Comparison of ENCODE assay signal across 10 cellular contexts in the genomic region with DNA sequence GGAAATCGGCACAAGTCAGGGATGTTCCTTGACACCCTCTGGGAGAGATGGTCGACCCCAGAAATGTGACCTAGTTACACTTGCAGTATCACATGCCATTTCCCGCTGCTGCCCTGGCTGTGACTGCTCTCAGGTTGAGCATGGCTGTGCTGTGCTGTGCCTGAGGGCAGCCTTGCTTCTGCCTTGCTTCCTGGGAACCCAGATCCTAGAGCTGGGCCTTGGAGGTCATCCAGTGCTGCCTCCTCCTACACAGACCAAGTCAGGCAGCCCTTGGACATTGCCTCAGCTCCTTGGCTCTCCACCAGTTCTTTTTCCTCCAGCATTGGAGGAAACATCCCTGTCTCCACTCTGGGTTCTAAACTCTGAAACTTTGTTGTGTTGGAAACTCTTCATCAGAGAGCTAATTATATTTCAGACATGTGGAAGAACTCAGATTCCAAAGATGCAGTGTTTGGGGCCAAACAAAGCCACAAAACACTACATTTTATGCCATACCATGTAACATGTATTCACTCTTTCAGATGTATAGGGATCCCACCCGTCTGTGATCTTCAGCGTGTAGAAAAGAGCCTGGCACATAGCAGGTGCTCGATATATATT. TPM values are rescaled to one million over a fixed set of nuclear protein-coding genes. Genes with fewer than 3 reads are reported as not detected.
DNase-seq lines count a peak whose midpoint lies in the region; ATAC-seq and TF ChIP-seq lines count a peak whose summit lies in the region.
"Had no signal": no experiment of that assay in that cellular context is flagged by ENCODE, and none has a peak within 500 bp of the region (broad histone marks: within the 10 kb centered on the region; RNA-seq: fewer than 3 reads in every experiment).

No MANE protein-coding gene starts in this region.

- H3K27me3 ChIP-seq in IMR-90 (ENCODE audit: control insufficient read depth, insufficient read depth, low read length) (no peaks in the 10 kb centered on the region), right lobe of liver (no peaks in the 10 kb centered on the region), stomach smooth muscle (ENCODE audit: control insufficient read depth in 1 of 2, insufficient read depth in 2 of 2, low read length in 2 of 2) (no peaks in the 10 kb centered on the region)

- POLR2A ChIA-PET in IMR-90 (lab: Charles Lee; ENCODE audit: unreplicated experiment) = no interaction called here

- no TSS peak for BruUV-seq in IMR-90 (replicated peaks; lab: Mats Ljungman, UMichigan)

- no peaks in the 10 kb centered on the region for H3K9me3 ChIP-seq in IMR-90 (ENCODE audit: control insufficient read depth, insufficient read depth, low read length)
- no peaks in the 10 kb centered on the region for H3K9me3 ChIP-seq in right lobe of liver
- H3K9me3 ChIP-seq in stomach smooth muscle (ENCODE audit: control insufficient read depth in 2 of 2, low read length in 2 of 2) = no peaks in the 10 kb centered on the region

- no peak overlapping the region for H3K23ac ChIP-seq in IMR-90 (ENCODE audit: low read depth, low read length)

- no peak overlapping the region for H3K4ac ChIP-seq in IMR-90 (ENCODE audit: low read depth, low read length)

- CTCF ChIA-PET in IMR-90 (lab: Yijun Ruan, JAX) = interaction anchor here (0.9 to 2.0 kb wide), 2 partner anchors 23 to 61 kb away, joined by 3 to 8 read pairs; no protein-coding TSS in a partner anchor

- no peak overlapping the region for H4K91ac ChIP-seq in IMR-90 (ENCODE audit: insufficient read depth, low read depth, low read length)

- in situ Hi-C loops in IMR-90 (cut with MboI; ENCODE audit: low sequenced_read_pairs) = no loop called here

- no peaks in the 10 kb centered on the region for H4K20me1 ChIP-seq in IMR-90 (ENCODE audit: insufficient read depth, low read length)

- peaks cover 0 to 3% of the 10 kb centered on the region in 2 experiments; a peak in 1 of 4 replicates for H3K79me1 ChIP-seq in IMR-90 (ENCODE audit: low read depth in 1 of 2, low read length in 2 of 2)

- H3K36me3 Mint-ChIP-seq in dendritic cell treated with granulocyte-macrophage colony-stimulating factor and Interleukin-4, amounts not matched to agents 40 ng/mL and 50 ng/mL, for 4 days (ENCODE audit: low read depth) = no peaks in the 10 kb centered on the region
- H3K36me3 Mint-ChIP-seq: CD8-positive, alpha-beta T cell had no signal

- no peak overlapping the region for H3K14ac ChIP-seq in IMR-90 (replicated peaks; ENCODE audit: low read depth, low read length)

- peaks cover 12% of the 10 kb centered on the region for H3K4me1 ChIP-seq in IMR-90 (ENCODE audit: control insufficient read depth, insufficient read depth, low read length)
- no peaks in the 10 kb centered on the region for H3K4me1 ChIP-seq in right lobe of liver
- H3K4me1 ChIP-seq in stomach smooth muscle (ENCODE audit: control insufficient read depth, insufficient read depth, low read length) = peaks cover 93% of the 10 kb centered on the region

- H2BK20ac ChIP-seq in IMR-90 (ENCODE audit: low read depth, low read length) = no peak overlapping the region

- no peak overlapping the region for H4K5ac ChIP-seq in IMR-90 (ENCODE audit: low read depth, low read length)

- H2BK5ac ChIP-seq in IMR-90 (ENCODE audit: low read depth, low read length, poor library complexity, severe bottlenecking) = no peak overlapping the region

- peak overlapping the region; percentile 59 for H3K27ac Mint-ChIP-seq in dendritic cell treated with granulocyte-macrophage colony-stimulating factor and Interleukin-4, amounts not matched to agents 40 ng/mL and 50 ng/mL, for 4 days
- H3K27ac Mint-ChIP-seq: CD8-positive, alpha-beta T cell had no signal

- TF ChIP-seq CTCF in IMR-90 (conservative IDR thresholded peaks at IDR 0.05; ENCODE audit: low read depth, low read length) (no peak), right lobe of liver (IDR thresholded peaks at IDR 0.05) (no peak)

- no peaks in the 10 kb centered on the region for H3K36me3 ChIP-seq in IMR-90 (ENCODE audit: control insufficient read depth, insufficient read depth, low read length)
- H3K36me3 ChIP-seq in right lobe of liver = no peaks in the 10 kb centered on the region
- peaks cover 0 to 13% of the 10 kb centered on the region in 2 donors for H3K36me3 ChIP-seq in stomach smooth muscle (ENCODE audit: control insufficient read depth in 2 of 2, insufficient read depth in 2 of 2, low read length in 2 of 2)

- intact Hi-C loops in IMR-90 (cut with micrococcal nuclease) (no loop called here), right lobe of liver (cut with DNase I) (no loop called here)
- intact Hi-C loops in dendritic cell treated with granulocyte-macrophage colony-stimulating factor and Interleukin-4, amounts not matched to agents 40 ng/mL and 50 ng/mL, for 4 days (cut with micrococcal nuclease) = no loop called here

- no peak for TF ChIP-seq RAD21 in IMR-90 (IDR thresholded peaks at IDR 0.05; ENCODE audit: low read length)

- TF ChIP-seq POLR2A in IMR-90 (IDR thresholded peaks at IDR 0.05; ENCODE audit: low read depth, low read length) (no peak), right lobe of liver (IDR thresholded peaks at IDR 0.05) (no peak)

- H2AFZ ChIP-seq in IMR-90 (replicated peaks; ENCODE audit: low read length, poor library complexity) = no peak overlapping the region

- H3K4me3 ChIP-seq in IMR-90 (ENCODE audit: insufficient read depth, low read depth, low read length) (no peak overlapping the region), right lobe of liver (no peak overlapping the region), stomach smooth muscle (ENCODE audit: low read length in 2 of 2) (peak overlapping the region; percentile 10 to 49)

- H2AK9ac ChIP-seq in IMR-90 (replicated peaks; ENCODE audit: low read depth, low read length, poor library complexity) = no peak overlapping the region

- no peak overlapping the region for H4K8ac ChIP-seq in IMR-90 (ENCODE audit: low read depth in 2 of 2, low read length in 2 of 2)

- no peak overlapping the region for H3K4me2 ChIP-seq in IMR-90 (ENCODE audit: low read depth, low read length)

- H2AK5ac ChIP-seq in IMR-90 (ENCODE audit: low read depth, low read length) = peak overlapping the region; percentile 67

- no peak overlapping the region for H3K4me3 Mint-ChIP-seq in dendritic cell treated with granulocyte-macrophage colony-stimulating factor and Interleukin-4, amounts not matched to agents 40 ng/mL and 50 ng/mL, for 4 days
- H3K4me3 Mint-ChIP-seq: CD8-positive, alpha-beta T cell had no signal

- WGBS in IMR-90 (ENCODE audit: extremely low coverage in 2 of 2, insufficient read length in 1 of 2), 2 experiments = 70% methylated on average over 2 of the region's 6 CpGs; no CpG with 5 or more reads in 1 of the 2 experiments
- WGBS in right lobe of liver (ENCODE audit: insufficient coverage, low coverage, low lambda C conversion rate, missing lambda C conversion rate) = 62% methylated on average over 3 of the region's 6 CpGs

- H3K56ac ChIP-seq in IMR-90 (ENCODE audit: extremely low read depth, insufficient read depth, low read length) = no peak overlapping the region

- peaks cover 17% of the 10 kb centered on the region for H3K27me3 Mint-ChIP-seq in dendritic cell treated with granulocyte-macrophage colony-stimulating factor and Interleukin-4, amounts not matched to agents 40 ng/mL and 50 ng/mL, for 4 days

- H2BK15ac ChIP-seq in IMR-90 (ENCODE audit: low read depth, low read length) = no peak overlapping the region

- no peaks in the 10 kb centered on the region for H3K9me3 Mint-ChIP-seq in dendritic cell treated with granulocyte-macrophage colony-stimulating factor and Interleukin-4, amounts not matched to agents 40 ng/mL and 50 ng/mL, for 4 days
- H3K9me3 Mint-ChIP-seq: CD8-positive, alpha-beta T cell had no signal

- peaks cover 41% of the 10 kb centered on the region for H3K4me1 Mint-ChIP-seq in dendritic cell treated with granulocyte-macrophage colony-stimulating factor and Interleukin-4, amounts not matched to agents 40 ng/mL and 50 ng/mL, for 4 days (ENCODE audit: low read depth)

- no peak overlapping the region for H3K9ac ChIP-seq in IMR-90 (ENCODE audit: low read depth, low read length)
- H3K9ac ChIP-seq in stomach smooth muscle (ENCODE audit: low read length in 2 of 2) = peak overlapping the region in 1 of 2 donors; percentile 58

- H3K18ac ChIP-seq in IMR-90 (ENCODE audit: low read depth, low read length) = no peak overlapping the region

- ATAC-seq in IMR-90 (ENCODE audit: low read depth) (peak; percentile 77), right lobe of liver (peak in 2 of 4 donors; percentile 31 to 46), HG02970 (IDR thresholded peaks at IDR 0.05; ENCODE audit: low FRiP score, unreplicated experiment) (no peak), GM21529 (IDR thresholded peaks at IDR 0.05; ENCODE audit: unreplicated experiment) (no peak)
- ATAC-seq: CD8-positive, alpha-beta T cell had no signal

- DNase-seq in IMR-90 (peak; percentile 55), right lobe of liver (peak in 1 of 3 donors; percentile 53), germinal center (ENCODE audit: low spot score) (no peak), D341Med (ENCODE audit: low spot score) (no peak)
- DNase-seq: CD8-positive, alpha-beta T cell; occipital lobe had no signal

- peaks cover 10% of the 10 kb centered on the region for H3K9me1 ChIP-seq in IMR-90 (ENCODE audit: insufficient read depth, low read length)

- dilution Hi-C loops in IMR-90 (cut with HindIII; ENCODE audit: low sequenced_read_pairs, unreplicated experiment) = no loop called here

- no peak overlapping the region for H2BK120ac ChIP-seq in IMR-90 (ENCODE audit: low read depth, low read length)

- H3K27ac ChIP-seq in IMR-90 (ENCODE audit: insufficient read depth, low read length) (no peak overlapping the region), right lobe of liver (peak overlapping the region in 2 of 3 donors; percentile 36 to 38), stomach smooth muscle (ENCODE audit: low read length) (peak overlapping the region; percentile 89)

TF ChIP-seq in IMR-90, 13 proteins besides CTCF, POLR2A, EP300 and RAD21 (continues in another document):
- TF ChIP-seq MAZ (IDR thresholded peaks at IDR 0.05; ENCODE audit: borderline replicate concordance, low read depth, low read length) (no peak), RFX5 (IDR thresholded peaks at IDR 0.05; ENCODE audit: low read depth, low read length) (no peak), RCOR1 (IDR thresholded peaks at IDR 0.05; ENCODE audit: insufficient replicate concordance, low read length) (no peak), SMC3 (IDR thresholded peaks at IDR 0.05; ENCODE audit: low read depth, low read length) (no peak)

RNA-seq across cellular contexts. Expression of gene MAMDC2, which starts 6.1 kb away (rescaled TPM):
- total RNA-seq in IMR-90 (2012; rRNA removed) (5.0 and 5.6 TPM in 2 replicates), right lobe of liver (1 to 10 TPM in 2 of 6 experiments, under 1 TPM in 3, not detected in 1; 0.22 to 1.6 (median 0.37) TPM)
- polyA plus RNA-seq in IMR-90 (2012; rRNA removed) = 5.0 and 5.2 TPM in 2 replicates
- polyA plus RNA-seq in IMR-90 (2012; cell fraction: cytosol; rRNA removed) = 1.2 and 2.8 TPM in 2 replicates
- polyA plus RNA-seq in IMR-90 (2012; cell fraction: nucleus; rRNA removed; ENCODE audit: low replicate concordance) = 1.3 and 3.5 TPM in 2 replicates
- total RNA-seq: CD8-positive, alpha-beta T cell had no signal

Comparison
In these comparisons a context has a peak if more than half of its experiments do, and no peak if none do; other contexts are left out.
1. H3K4me3 ChIP-seq: peak in stomach smooth muscle (2 of 2); none in IMR-90 (single experiment) and right lobe of liver (0 of 3).